Comparison of ENCODE assay signal across 7 cellular contexts in the genomic region with DNA sequence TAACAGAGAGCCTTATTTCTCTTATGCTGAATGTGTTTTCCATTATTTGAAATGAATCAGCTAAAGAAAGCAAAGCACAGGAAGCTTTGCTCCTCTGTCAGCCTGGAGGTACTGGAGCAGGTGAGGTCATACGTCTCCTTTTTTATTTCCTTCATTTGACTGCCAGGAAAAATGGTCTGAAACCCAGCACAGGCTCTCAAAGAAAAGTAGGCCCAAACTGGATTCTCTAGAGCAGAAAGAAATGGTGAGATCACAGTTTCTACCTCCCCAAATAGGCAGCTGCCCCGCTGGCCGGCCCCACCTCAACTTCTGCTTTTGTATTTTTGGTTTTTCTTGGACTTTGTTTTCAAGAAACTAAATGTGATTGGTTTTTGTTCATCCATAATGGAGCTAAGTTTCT.
A peak's percentile ranks its signal among the peaks of the same experiment; 100 is the strongest.
DNase-seq lines count a peak whose midpoint lies in the region; ATAC-seq and TF ChIP-seq lines count a peak whose summit lies in the region.

No MANE protein-coding gene starts in this region.

- peak; percentile 78 for DNase-seq in NCI-H2029 (lab: John Stamatoyannopoulos, UW)
- DNase-seq in hepatocyte (ENCODE audit: low spot score) = no peak
- DNase-seq in NCI-H1048 (lab: John Stamatoyannopoulos, UW) = no peak
- DNase-seq in posterior cingulate gyrus = no peak
- DNase-seq in cardiac septum (ENCODE audit: low spot score) = no peak

- peak overlapping the region; percentile 74 for H3K27ac ChIP-seq in hepatocyte

- H2AFZ ChIP-seq in hepatocyte = no peak overlapping the region

- no peaks in the 10 kb centered on the region for H3K36me3 ChIP-seq in hepatocyte (replicated peaks; ENCODE audit: insufficient read depth, low read depth)

- H3K79me2 ChIP-seq in hepatocyte = peaks cover 56% of the 10 kb centered on the region

- no peaks in the 10 kb centered on the region for H4K20me1 ChIP-seq in hepatocyte (ENCODE audit: insufficient read depth, poor library complexity, severe bottlenecking)

- H3K9me3 ChIP-seq in hepatocyte (ENCODE audit: low read depth) = no peaks in the 10 kb centered on the region

- peak; percentile 62 for ATAC-seq in GM18873 (IDR thresholded peaks at IDR 0.05; ENCODE audit: low FRiP score, unreplicated experiment)
- ATAC-seq in HG02571 (IDR thresholded peaks at IDR 0.05; ENCODE audit: unreplicated experiment) = peak; percentile 57

- H3K4me1 ChIP-seq in hepatocyte (ENCODE audit: insufficient read depth) = peaks cover 21% of the 10 kb centered on the region

- no peak for TF ChIP-seq CTCF in hepatocyte (IDR thresholded peaks at IDR 0.05; ENCODE audit: poor library complexity)

- H3K4me3 ChIP-seq in hepatocyte = no peak overlapping the region

- no peaks in the 10 kb centered on the region for H3K9me2 ChIP-seq in hepatocyte (replicated peaks; ENCODE audit: insufficient read depth)

- H3K4me2 ChIP-seq in hepatocyte = peak overlapping the region; percentile 11

- intact Hi-C loops in posterior cingulate gyrus (cut with DNase I) (no loop called here), cardiac septum (cut with DNase I) (loop anchor here (5.0 kb wide), 2 partner anchors 58 to 112 kb away; partner anchors contain the start of gene ST6GAL1)

- no peaks in the 10 kb centered on the region for H3K27me3 ChIP-seq in hepatocyte

- 86% methylated on average over 3 of the region's 3 CpGs for WGBS in hepatocyte (ENCODE audit: low lambda C conversion rate, missing lambda C conversion rate)
